Comparison of ENCODE assay signal across 1 cellular context in genomic region chr11:116835042-116835772, GRCh38.
TF ChIP-seq lines count a peak whose summit lies in the region.

No MANE protein-coding gene starts in this region.

TF ChIP-seq in HepG2, 621 proteins besides CTCF, POLR2A, EP300 and RAD21 (continued from another document):
- TF ChIP-seq SNAPC5 (CRISPR knock-in tag; IDR thresholded peaks at IDR 0.05; ENCODE audit: borderline replicate concordance) (peak; percentile 15; the same call in 1 of the 2 replicates), ZNF609 (CRISPR knock-in tag; IDR thresholded peaks at IDR 0.05; ENCODE audit: borderline replicate concordance) (0 out of 2 replicates have a peak, but pooled peaks have one; percentile 9), ZNF230 (CRISPR knock-in tag; IDR thresholded peaks at IDR 0.05) (0 out of 2 replicates have a peak, but pooled peaks have one; percentile 7), PRMT3 (CRISPR knock-in tag; IDR thresholded peaks at IDR 0.05; ENCODE audit: borderline replicate concordance, low read depth) (no peak), REST (IDR thresholded peaks at IDR 0.05; ENCODE audit: borderline replicate concordance in 1 of 2, low read depth in 1 of 2, low read length in 2 of 2) (no peak), ETS1 (CRISPR knock-in tag; IDR thresholded peaks at IDR 0.05) (peak; percentile 76; the same call in 1 of the 2 replicates), HNRNPLL (IDR thresholded peaks at IDR 0.05; ENCODE audit: low read depth, low read length, poor library complexity, severe bottlenecking) (no peak), ZNF274 (CRISPR knock-in tag; IDR thresholded peaks at IDR 0.05) (0 out of 2 replicates have a peak, but pooled peaks have one; percentile 3), HOXA9 (CRISPR knock-in tag; IDR thresholded peaks at IDR 0.05; ENCODE audit: borderline replicate concordance) (no peak), GFI1 (CRISPR knock-in tag; IDR thresholded peaks at IDR 0.05; ENCODE audit: borderline replicate concordance) (no peak), ZNF44 (CRISPR knock-in tag; IDR thresholded peaks at IDR 0.05) (no peak), SSRP1 (CRISPR knock-in tag; IDR thresholded peaks at IDR 0.05) (peak; percentile 17; the same call in 1 of the 2 replicates), ZSCAN5A (CRISPR knock-in tag; IDR thresholded peaks at IDR 0.05; ENCODE audit: borderline replicate concordance) (no peak), ZC3H4 (CRISPR knock-in tag; IDR thresholded peaks at IDR 0.05; ENCODE audit: borderline replicate concordance) (peak; percentile 2; the same call in 1 of the 2 replicates), HCFC1 (IDR thresholded peaks at IDR 0.05; ENCODE audit: low read depth, low read length) (no peak), ZNF569 (CRISPR knock-in tag; IDR thresholded peaks at IDR 0.05; ENCODE audit: borderline replicate concordance) (no peak), MLXIP (CRISPR knock-in tag; IDR thresholded peaks at IDR 0.05; ENCODE audit: borderline replicate concordance) (no peak), PAF1 (CRISPR knock-in tag; IDR thresholded peaks at IDR 0.05) (peak; percentile 86), RBM22 (optimal IDR thresholded peaks at IDR 0.05; ENCODE audit: low read length) (peak; percentile 68), ZNF737 (CRISPR knock-in tag; IDR thresholded peaks at IDR 0.05; ENCODE audit: borderline replicate concordance) (no peak), DZIP1 (CRISPR knock-in tag; IDR thresholded peaks at IDR 0.05) (0 out of 2 replicates have a peak, but pooled peaks have one; percentile 2), SNRNP70 (IDR thresholded peaks at IDR 0.05; ENCODE audit: low read depth, low read length) (no peak), CENPX (CRISPR knock-in tag; IDR thresholded peaks at IDR 0.05) (no peak), KDM5A (IDR thresholded peaks at IDR 0.05; ENCODE audit: borderline replicate concordance, low read length) (no peak; the same call in 1 of the 2 replicates), ZNF816 (CRISPR knock-in tag; IDR thresholded peaks at IDR 0.05; ENCODE audit: borderline replicate concordance) (no peak), MTA1 (CRISPR knock-in tag; IDR thresholded peaks at IDR 0.05; ENCODE audit: borderline replicate concordance) (peak; percentile 34; the same call in 1 of the 2 replicates), GTF3A (CRISPR knock-in tag; conservative IDR thresholded peaks at IDR 0.05) (no peak), AGO1 (IDR thresholded peaks at IDR 0.05; ENCODE audit: low read depth, low read length, poor library complexity, severe bottlenecking) (peak; percentile 87), NCOA5 (CRISPR knock-in tag; IDR thresholded peaks at IDR 0.05) (peak; percentile 90; the same call in 1 of the 2 replicates), GTF2F1 (IDR thresholded peaks at IDR 0.05; ENCODE audit: low read length) (no peak), GPN1 (CRISPR knock-in tag; IDR thresholded peaks at IDR 0.05; ENCODE audit: borderline replicate concordance) (no peak), ZNF564 (CRISPR knock-in tag; IDR thresholded peaks at IDR 0.05) (peak; percentile 1; the same call in 1 of the 2 replicates), MAF1 (CRISPR knock-in tag; IDR thresholded peaks at IDR 0.05; ENCODE audit: borderline replicate concordance) (0 out of 2 replicates have a peak, but pooled peaks have one; percentile 22), MAFF (IDR thresholded peaks at IDR 0.05; ENCODE audit: low read depth, low read length) (no peak)
